23 cellular contexts compared by ENCODE assay signal in genomic region chr4:134812611-134813010, GRCh38.
A peak's percentile ranks its signal among the peaks of the same experiment; 100 is the strongest.
DNase-seq lines count a peak whose midpoint lies in the region; ATAC-seq, FAIRE-seq and TF ChIP-seq lines count a peak whose summit lies in the region.
"Had no signal": no experiment of that assay in that cellular context is flagged by ENCODE, and none has a peak within 500 bp of the region (broad histone marks: within the 10 kb centered on the region; RNA-seq: fewer than 3 reads in every experiment).

No MANE protein-coding gene starts in this region.

- no peaks in the 10 kb centered on the region for H3K4me1 ChIP-seq in pancreas
- H3K4me1 ChIP-seq: A549 had no signal

- no peak for TF ChIP-seq CTCF in BJ (IDR thresholded peaks at IDR 0.05; ENCODE audit: insufficient read depth, low read depth, low read length)
- TF ChIP-seq CTCF in brain microvascular endothelial cell (IDR thresholded peaks at IDR 0.05; ENCODE audit: low read depth, low read length, missing control alignments): no peak
- no peak for TF ChIP-seq CTCF in pancreas (IDR thresholded peaks at IDR 0.05)

- no peak for ATAC-seq in pancreas
- ATAC-seq: A549; CD8-positive, alpha-beta T cell; HCT116; HepG2 had no signal

- FAIRE-seq in pancreas (lab: Jason Lieb, UNC): no peak
- FAIRE-seq: A549, GM12892, GM18507, HepG2 had no signal

- H3K27ac ChIP-seq in brain microvascular endothelial cell (peak overlapping the region; percentile 33), pancreas (no peak overlapping the region)
- H3K27ac ChIP-seq: 22Rv1; A549; BLaER1 treated with 17β-estradiol and CSF1 and Interleukin-3, amounts not matched to agents 10 nM and 100 nM had no signal

- 64 to 71% methylated on average over 3 of the region's 3 CpGs for WGBS in pancreas, 2 donors

- intact Hi-C loops in pancreas (cut with DNase I): no loop called here

- no peaks in the 10 kb centered on the region for H3K27me3 ChIP-seq in BJ (ENCODE audit: control insufficient read depth, insufficient read depth, low read length)
- no peaks in the 10 kb centered on the region for H3K27me3 ChIP-seq in brain microvascular endothelial cell (replicated peaks)
- H3K27me3 ChIP-seq in pancreas: no peaks in the 10 kb centered on the region
- H3K27me3 ChIP-seq: BLaER1 treated with 17β-estradiol and CSF1 and Interleukin-3, amounts not matched to agents 10 nM and 100 nM had no signal

- CTCF ChIA-PET in BJ (lab: Yijun Ruan, JAX): interaction anchor here (0.9 kb wide), 1 partner anchor 17 kb away, joined by 3 read pairs; no protein-coding TSS in a partner anchor

- POLR2A ChIA-PET in BJ (lab: Charles Lee): no interaction called here

- no peak overlapping the region for H3K4me3 ChIP-seq in BJ (ENCODE audit: low read depth, low read length)
- no peak overlapping the region for H3K4me3 ChIP-seq in brain microvascular endothelial cell (ENCODE audit: low read depth, low read length)
- no peak overlapping the region for H3K4me3 ChIP-seq in pancreas
- H3K4me3 ChIP-seq: A549; BLaER1 treated with 17β-estradiol and CSF1 and Interleukin-3, amounts not matched to agents 10 nM and 100 nM had no signal

- in situ Hi-C loops in brain microvascular endothelial cell (cut with HindIII; ENCODE audit: low pct_ligation_motif_present, low sequenced_read_pairs): no loop called here

- H3K9me3 ChIP-seq in pancreas: no peaks in the 10 kb centered on the region
- H3K9me3 ChIP-seq: A549 had no signal

- peak; percentile 3 for DNase-seq in BJ (ENCODE audit: low read depth)
- DNase-seq in M059J (ENCODE audit: low read depth): peak; percentile 1
- DNase-seq in brain microvascular endothelial cell: peak; percentile 9
- DNase-seq in non-pigmented ciliary epithelial cell (ENCODE audit: low read depth): peak; percentile 45
- DNase-seq in DMS 273 (lab: John Stamatoyannopoulos, UW; ENCODE audit: unreplicated experiment): no peak
- DNase-seq in AG08395 (ENCODE audit: low spot score): no peak
- no peak for DNase-seq in pancreas
- DNase-seq in stimulated activated CD4-positive, alpha-beta T cell treated with anti-CD3 and anti-CD28 coated beads, Interleukin-2, amount 100 ng/mL, for 24 hours: no peak
- DNase-seq: Calu3; CD8-positive, alpha-beta T cell; DMS 273 treated with DMSO at 0.1 percent for 48 hours; DMS53; DND-41; GDM1; GOT3; H7 had no signal

- H3K36me3 ChIP-seq in BJ (ENCODE audit: control insufficient read depth, insufficient read depth, low read length) (no peaks in the 10 kb centered on the region), brain microvascular endothelial cell (replicated peaks) (no peaks in the 10 kb centered on the region), pancreas (no peaks in the 10 kb centered on the region)
- H3K36me3 ChIP-seq: BLaER1 treated with 17β-estradiol and CSF1 and Interleukin-3, amounts not matched to agents 10 nM and 100 nM had no signal

Comparison
In these comparisons a context has a peak if more than half of its experiments do, and no peak if none do; other contexts are left out.
1. DNase-seq: peak in BJ (single experiment), M059J (single experiment), brain microvascular endothelial cell (single experiment) and non-pigmented ciliary epithelial cell (single experiment); none in DMS 273 (single experiment), AG08395 (single experiment), pancreas (0 of 6) and stimulated activated CD4-positive, alpha-beta T cell treated with anti-CD3 and anti-CD28 coated beads, Interleukin-2, amount 100 ng/mL, for 24 hours (0 of 2).